33 cellular contexts compared by ENCODE assay signal in the genomic region with DNA sequence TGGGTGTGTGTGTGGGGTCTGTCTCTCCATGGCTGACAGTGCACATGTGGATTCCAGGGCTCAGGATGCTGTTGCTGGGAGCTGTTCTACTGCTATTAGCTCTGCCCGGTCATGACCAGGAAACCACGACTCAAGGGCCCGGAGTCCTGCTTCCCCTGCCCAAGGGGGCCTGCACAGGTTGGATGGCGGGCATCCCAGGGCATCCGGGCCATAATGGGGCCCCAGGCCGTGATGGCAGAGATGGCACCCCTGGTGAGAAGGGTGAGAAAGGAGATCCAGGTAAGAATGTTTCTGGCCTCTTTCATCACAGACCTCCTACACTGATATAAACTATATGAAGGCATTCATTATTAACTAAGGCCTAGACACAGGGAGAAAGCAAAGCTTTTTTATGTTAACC.
"Had no signal": no experiment of that assay in that cellular context is flagged by ENCODE, and none has a peak within 500 bp of the region (broad histone marks: within the 10 kb centered on the region; RNA-seq: fewer than 3 reads in every experiment).

No MANE protein-coding gene starts in this region.

- H3K27me3 Mint-ChIP-seq: activated CD4-positive, alpha-beta T cell treated with anti-CD3 and anti-CD28 coated beads for 36 hours; activated CD4-positive, alpha-beta T cell treated with anti-CD3 and anti-CD28 coated beads, Interleukin-2, amount 10 ng/mL, durations not matched to agents 7 days and 5 days; activated CD8-positive, alpha-beta memory T cell treated with anti-CD3 and anti-CD28 coated beads, Interleukin-2, amount 10 ng/mL, durations not matched to agents 7 days and 5 days; activated CD8-positive, alpha-beta T cell treated with anti-CD3 and anti-CD28 coated beads for 36 hours; activated T-cell treated with anti-CD3 and anti-CD28 coated beads, Interleukin-2, amount 50 U/mL, for 24 hours; T-helper 17 cell had no signal

- H3K4me1 ChIP-seq: ascending aorta, breast epithelium, colonic mucosa, esophagus squamous epithelium, gastroesophageal sphincter had no signal

- H3K4me1 Mint-ChIP-seq: brain had no signal

- H3K36me3 Mint-ChIP-seq: activated naive CD4-positive, alpha-beta T cell treated with anti-CD3 and anti-CD28 coated beads, Interleukin-2, amount 10 ng/mL, durations not matched to agents 7 days and 5 days; activated naive CD4-positive, alpha-beta T cell treated with anti-CD3 and anti-CD28 coated beads, Interleukin-2, amount 50 U/mL, for 72 hours; brain had no signal

- DNase-seq: activated CD4-positive, alpha-beta T cell treated with anti-CD3 and anti-CD28 coated beads for 36 hours; activated CD4-positive, alpha-beta T cell treated with anti-CD3 and anti-CD28 coated beads, Interleukin-2, amount 10 ng/mL, durations not matched to agents 7 days and 5 days; activated CD4-positive, alpha-beta T cell treated with anti-CD3 and anti-CD28 coated beads, Interleukin-2, amount 50 U/mL, for 4 hours; activated CD4-positive, CD25-positive, alpha-beta regulatory T cell; activated CD4-positive, CD25-positive, alpha-beta regulatory T cell treated with anti-CD3 and anti-CD28 coated beads, Interleukin-2, amount 50 U/mL, for 72 hours; activated CD8-positive, alpha-beta memory T cell treated with anti-CD3 and anti-CD28 coated beads, Interleukin-2, amount 10 ng/mL, durations not matched to agents 7 days and 5 days; activated CD8-positive, alpha-beta memory T cell treated with anti-CD3 and anti-CD28 coated beads, Interleukin-2, amount 50 U/mL, for 48 hours; activated CD8-positive, alpha-beta T cell treated with anti-CD3 and anti-CD28 coated beads for 36 hours; activated gamma-delta T cell; activated naive CD4-positive, alpha-beta T cell; activated naive CD4-positive, alpha-beta T cell treated with anti-CD3 and anti-CD28 coated beads, Interleukin-2, amount 10 ng/mL, durations not matched to agents 7 days and 5 days; activated naive CD8-positive, alpha-beta T cell treated with anti-CD3 and anti-CD28 coated beads, Interleukin-2, amount 10 ng/mL, durations not matched to agents 7 days and 5 days; activated T-cell treated with anti-CD3 and anti-CD28 coated beads for 4 hours; activated T-cell treated with anti-CD3 and anti-CD28 coated beads, Interleukin-2, amount 50 U/mL, for 24 hours; activated T-cell treated with anti-CD3 and anti-CD28 coated beads, Interleukin-2, amount 50 U/mL, for 72 hours; central memory CD4-positive, alpha-beta T cell; cerebellar nuclear complex; colonic mucosa; dorsolateral prefrontal cortex; effector memory CD4-positive, alpha-beta T cell; erythroblast; esophagus squamous epithelium; foreskin melanocyte; T-helper 1 cell; T-helper 17 cell; T1000 had no signal

- H3K27me3 ChIP-seq: ascending aorta, breast epithelium, cardiac muscle cell, colonic mucosa, dorsolateral prefrontal cortex, gastroesophageal sphincter had no signal

- H3K4me3 ChIP-seq: ascending aorta, breast epithelium, cardiac muscle cell, colonic mucosa, dorsolateral prefrontal cortex, esophagus squamous epithelium, gastroesophageal sphincter had no signal

- H3K9me3 Mint-ChIP-seq: activated CD8-positive, alpha-beta T cell treated with anti-CD3 and anti-CD28 coated beads for 36 hours; activated naive CD4-positive, alpha-beta T cell treated with anti-CD3 and anti-CD28 coated beads, Interleukin-2, amount 10 ng/mL, durations not matched to agents 7 days and 5 days; brain had no signal

- H3K4me3 Mint-ChIP-seq: activated CD4-positive, alpha-beta T cell treated with anti-CD3 and anti-CD28 coated beads for 36 hours; activated CD4-positive, alpha-beta T cell treated with anti-CD3 and anti-CD28 coated beads, Interleukin-2, amount 10 ng/mL, durations not matched to agents 7 days and 5 days; activated CD8-positive, alpha-beta memory T cell treated with anti-CD3 and anti-CD28 coated beads, Interleukin-2, amount 10 ng/mL, durations not matched to agents 7 days and 5 days; activated CD8-positive, alpha-beta T cell treated with anti-CD3 and anti-CD28 coated beads for 36 hours; activated naive CD4-positive, alpha-beta T cell treated with anti-CD3 and anti-CD28 coated beads, Interleukin-2, amount 10 ng/mL, durations not matched to agents 7 days and 5 days; activated naive CD8-positive, alpha-beta T cell treated with anti-CD3 and anti-CD28 coated beads, Interleukin-2, amount 10 ng/mL, durations not matched to agents 7 days and 5 days; activated T-cell treated with anti-CD3 and anti-CD28 coated beads, Interleukin-2, amount 50 U/mL, for 24 hours; activated T-cell treated with anti-CD3 and anti-CD28 coated beads, Interleukin-2, amount 50 U/mL, for 72 hours; brain; T-helper 17 cell; T-helper 2 cell treated with Interferon-gamma antibody and Interleukin-4, amounts not matched to agents 5 μg/mL and 100 μg/mL, for 36 hours had no signal

- H3K36me3 ChIP-seq: ascending aorta, breast epithelium, cardiac muscle cell, colonic mucosa, esophagus squamous epithelium, gastroesophageal sphincter had no signal

- H3K9me3 ChIP-seq: ascending aorta, breast epithelium, colonic mucosa, esophagus squamous epithelium, gastroesophageal sphincter had no signal

- ATAC-seq: activated CD4-positive, alpha-beta T cell treated with anti-CD3 and anti-CD28 coated beads for 36 hours; activated CD8-positive, alpha-beta memory T cell treated with anti-CD3 and anti-CD28 coated beads, Interleukin-2, amount 10 ng/mL, durations not matched to agents 7 days and 5 days; activated CD8-positive, alpha-beta T cell treated with anti-CD3 and anti-CD28 coated beads for 36 hours; activated naive CD4-positive, alpha-beta T cell treated with anti-CD3 and anti-CD28 coated beads, Interleukin-2, amount 50 U/mL, for 72 hours; activated T-cell treated with anti-CD3 and anti-CD28 coated beads, Interleukin-2, amount 50 U/mL, for 72 hours; gastroesophageal sphincter; T-helper 17 cell had no signal

- H3K27ac ChIP-seq: ascending aorta, breast epithelium, cardiac muscle cell, colonic mucosa, dorsolateral prefrontal cortex, esophagus squamous epithelium, gastroesophageal sphincter had no signal

- H3K27ac Mint-ChIP-seq: activated CD4-positive, alpha-beta T cell treated with anti-CD3 and anti-CD28 coated beads for 36 hours; activated CD8-positive, alpha-beta memory T cell treated with anti-CD3 and anti-CD28 coated beads, Interleukin-2, amount 10 ng/mL, durations not matched to agents 7 days and 5 days; activated CD8-positive, alpha-beta T cell treated with anti-CD3 and anti-CD28 coated beads for 36 hours; activated naive CD4-positive, alpha-beta T cell treated with anti-CD3 and anti-CD28 coated beads, Interleukin-2, amount 10 ng/mL, durations not matched to agents 7 days and 5 days; activated naive CD4-positive, alpha-beta T cell treated with anti-CD3 and anti-CD28 coated beads, Interleukin-2, amount 50 U/mL, for 72 hours; activated naive CD8-positive, alpha-beta T cell treated with anti-CD3 and anti-CD28 coated beads, Interleukin-2, amount 10 ng/mL, durations not matched to agents 7 days and 5 days; activated T-cell treated with anti-CD3 and anti-CD28 coated beads, Interleukin-2, amount 50 U/mL, for 24 hours; activated T-cell treated with anti-CD3 and anti-CD28 coated beads, Interleukin-2, amount 50 U/mL, for 72 hours; brain; T-helper 17 cell; T-helper 2 cell treated with Interferon-gamma antibody and Interleukin-4, amounts not matched to agents 5 μg/mL and 100 μg/mL, for 36 hours had no signal
